In genomic region chr6:125994659-125995488, GRCh38 we compare ENCODE assay signal across 25 cellular contexts. TPM values are rescaled to one million over a fixed set of nuclear protein-coding genes. Genes with fewer than 3 reads are reported as not detected.
DNase-seq lines count a peak whose midpoint lies in the region; ATAC-seq and TF ChIP-seq lines count a peak whose summit lies in the region.
"Had no signal": no experiment of that assay in that cellular context is flagged by ENCODE, and none has a peak within 500 bp of the region (broad histone marks: within the 10 kb centered on the region; RNA-seq: fewer than 3 reads in every experiment).

No MANE protein-coding gene starts in this region.

- H3K27ac Mint-ChIP-seq in GM23338 (no peak overlapping the region), WTC11 (peak overlapping the region; percentile 42; the same call in 1 of the 2 replicates)
- H3K27ac Mint-ChIP-seq: activated CD8-positive, alpha-beta T cell treated with anti-CD3 and anti-CD28 coated beads for 36 hours; activated naive CD4-positive, alpha-beta T cell treated with anti-CD3 and anti-CD28 coated beads, Interleukin-2, amount 50 U/mL, for 72 hours; activated T-helper 2 cell treated with anti-CD3 and anti-CD28 coated beads, Interferon-gamma antibody, Interleukin-2, Interleukin-4, amounts not matched to agents 10 μg/mL and 5 μg/mL and 100 μg/mL, durations not matched to agents 14 hours and 24 hours and 36 hours; progenitor cell of endocrine pancreas had no signal

- H3F3A ChIP-seq in GM23338 (replicated peaks; ENCODE audit: low read depth) (no peaks in the 10 kb centered on the region), PC-3 (ENCODE audit: low read length, unreplicated experiment) (no peaks in the 10 kb centered on the region)

- H3K4me1 Mint-ChIP-seq in GM23338 (peaks cover 8% of the 10 kb centered on the region; the same call in 2 of the 3 replicates), WTC11 (peaks cover 8% of the 10 kb centered on the region)

- H3K27ac ChIP-seq in GM23338 (ENCODE audit: low read depth) = peak overlapping the region; percentile 26; the same call in 1 of the 2 replicates
- H3K27ac ChIP-seq in liver (ENCODE audit: low read depth in 1 of 2, low read length in 2 of 2) = peak overlapping the region in 1 of 2 donors; percentile 52
- H3K27ac ChIP-seq in Peyer's patch = peak overlapping the region in 1 of 4 donors; percentile 13
- no peak overlapping the region for H3K27ac ChIP-seq in PC-3 (ENCODE audit: low read length)
- no peak overlapping the region for H3K27ac ChIP-seq in thyroid gland
- H3K27ac ChIP-seq: 22Rv1, cardiac muscle cell, heart left ventricle had no signal

- TF ChIP-seq RAD21 in liver (IDR thresholded peaks at IDR 0.05) = no peak

- ATAC-seq in GM23338 = no peak
- no peak for ATAC-seq in WTC11
- no peak for ATAC-seq in PC-3
- ATAC-seq: effector memory CD8-positive, alpha-beta T cell had no signal

- no peak for TF ChIP-seq POLR2A in Peyer's patch (IDR thresholded peaks at IDR 0.05)
- no peak for TF ChIP-seq POLR2A in thyroid gland (IDR thresholded peaks at IDR 0.05)

- H3K36me3 Mint-ChIP-seq in GM23338 (ENCODE audit: low read depth) (peaks cover 25% of the 10 kb centered on the region), WTC11 (peaks cover 22% of the 10 kb centered on the region)

- CTCF ChIA-PET in WTC11 (lab: Charles Lee) = interaction anchor here (0.6 to 2.0 kb wide), 7 partner anchors 8 to 176 kb away, joined by 3 to 18 read pairs (median 5); partner anchors contain the start of gene TRMT11
- CTCF ChIA-PET in PC-3 (lab: Charles Lee) = interaction anchor here (0.7 kb wide), 1 partner anchor 1521 kb away, joined by 4 read pairs; no protein-coding TSS in a partner anchor

- H3K4me1 ChIP-seq in GM23338 (ENCODE audit: insufficient read depth) = peaks cover 4% of the 10 kb centered on the region
- H3K4me1 ChIP-seq in liver (ENCODE audit: control insufficient read depth in 4 of 4, insufficient read depth in 4 of 4, low read length in 3 of 4) = peaks cover 3 to 55% (median 45%) of the 10 kb centered on the region in 4 donors
- H3K4me1 ChIP-seq in Peyer's patch = peaks cover 0 to 45% (median 0%) of the 10 kb centered on the region in 4 donors
- peaks cover 6% of the 10 kb centered on the region for H3K4me1 ChIP-seq in PC-3 (ENCODE audit: insufficient read depth, low read length)
- H3K4me1 ChIP-seq in thyroid gland = no peaks in the 10 kb centered on the region

- intact Hi-C loops in PC-3 (cut with micrococcal nuclease) (loop anchor here (5.0 kb wide), 1 partner anchor 37 kb away; no protein-coding TSS in a partner anchor), thyroid gland (cut with DNase I) (no loop called here)

- H3K9me2 ChIP-seq in GM23338 (ENCODE audit: insufficient read depth) (no peaks in the 10 kb centered on the region), PC-3 (replicated peaks; ENCODE audit: low read length) (no peaks in the 10 kb centered on the region)

- TF ChIP-seq CTCF in GM23338 (conservative IDR thresholded peaks at IDR 0.05; ENCODE audit: low read depth in 2 of 2) (no peak), WTC11 (IDR thresholded peaks at IDR 0.05) (no peak), liver (IDR thresholded peaks at IDR 0.05; ENCODE audit: low read depth, low read length, missing input control) (no peak), Peyer's patch (IDR thresholded peaks at IDR 0.05) (no peak), PC-3 (conservative IDR thresholded peaks at IDR 0.05; ENCODE audit: low read depth, low read length) (no peak), thyroid gland (IDR thresholded peaks at IDR 0.05) (no peak)

- H3K4me3 Mint-ChIP-seq in GM23338 (no peak overlapping the region), WTC11 (no peak overlapping the region)
- H3K4me3 Mint-ChIP-seq: activated CD8-positive, alpha-beta T cell treated with anti-CD3 and anti-CD28 coated beads for 36 hours had no signal

- BruUV-seq in PC-3 (replicated peaks; lab: Mats Ljungman, UMichigan) = no TSS peak

- H3K9me3 ChIP-seq in liver (ENCODE audit: control insufficient read depth in 4 of 4, low read length in 3 of 4) (no peaks in the 10 kb centered on the region), Peyer's patch (no peaks in the 10 kb centered on the region), PC-3 (ENCODE audit: low read length) (no peaks in the 10 kb centered on the region), thyroid gland (no peaks in the 10 kb centered on the region)
- H3K9me3 ChIP-seq: heart left ventricle had no signal

- H4K20me1 ChIP-seq in GM23338 (replicated peaks; ENCODE audit: insufficient read depth) = peaks cover 12% of the 10 kb centered on the region
- peaks cover 2% of the 10 kb centered on the region for H4K20me1 ChIP-seq in PC-3 (ENCODE audit: low read length)

- H3K4me2 ChIP-seq in GM23338 (no peak overlapping the region), PC-3 (ENCODE audit: low read length) (no peak overlapping the region)

- H2AFZ ChIP-seq in GM23338 (no peak overlapping the region), PC-3 (ENCODE audit: low read length) (no peak overlapping the region)

- H3K9ac ChIP-seq in liver (ENCODE audit: low read depth in 1 of 2, low read length in 2 of 2) (no peak overlapping the region), PC-3 (ENCODE audit: low read length) (no peak overlapping the region)

- H3K36me3 ChIP-seq in GM23338 (ENCODE audit: insufficient read depth) (0 out of 2 replicates have a peak, but pooled peaks cover 10% of the 10 kb centered on the region), liver (ENCODE audit: control insufficient read depth in 4 of 4, insufficient read depth in 3 of 4, low read depth in 1 of 4, low read length in 3 of 4) (peaks cover 2 to 22% (median 14%) of the 10 kb centered on the region in 4 donors), Peyer's patch (peaks cover 0 to 19% (median 0%) of the 10 kb centered on the region in 3 donors), PC-3 (ENCODE audit: low read depth, low read length) (peaks cover 23% of the 10 kb centered on the region), thyroid gland (peaks cover 0 to under 1% of the 10 kb centered on the region in 2 donors)

- POLR2A ChIA-PET in WTC11 (lab: Charles Lee) = no interaction called here
- POLR2A ChIA-PET in PC-3 (lab: Charles Lee; ENCODE audit: unreplicated experiment) = interaction anchor here (0.6 kb wide), 1 partner anchor 45 kb away, joined by 9 read pairs; no protein-coding TSS in a partner anchor

- 68% methylated on average over 5 of the region's 5 CpGs for WGBS in liver
- 77 to 87% methylated on average over 5 of the region's 5 CpGs for WGBS in thyroid gland, 2 donors

- DNase-seq in DMS53 (lab: John Stamatoyannopoulos, UW) (peak; percentile 7), DMS53 treated with DMSO at 0.1 percent for 48 hours (lab: John Stamatoyannopoulos, UW; ENCODE audit: unreplicated experiment) (no peak), GM23338 (ENCODE audit: low spot score) (no peak), WTC11 (ENCODE audit: low spot score) (no peak), Peyer's patch (no peak), PC-3 (no peak), thyroid gland (no peak)
- DNase-seq: activated CD4-positive, alpha-beta T cell treated with anti-CD3 and anti-CD28 coated beads for 1 hour; activated CD8-positive, alpha-beta T cell treated with anti-CD3 and anti-CD28 coated beads for 36 hours; CD4-positive, alpha-beta memory T cell; cortex of kidney; effector memory CD8-positive, alpha-beta T cell; erythroblast; GDM1; H7; heart left ventricle; NCI-H1048; NCI-H2029 treated with DMSO at 0.1 percent for 48 hours; stimulated activated naive CD4-positive, alpha-beta T cell had no signal

- H3K79me2 ChIP-seq in GM23338 (replicated peaks; ENCODE audit: insufficient read depth) = peaks cover 55% of the 10 kb centered on the region
- peaks cover 45% of the 10 kb centered on the region for H3K79me2 ChIP-seq in PC-3 (ENCODE audit: low read length)

- H3K4me3 ChIP-seq in GM23338 (no peak overlapping the region), liver (ENCODE audit: low read depth in 1 of 3, low read length in 3 of 3) (no peak overlapping the region), Peyer's patch (no peak overlapping the region), PC-3 (ENCODE audit: low read length) (no peak overlapping the region), thyroid gland (replicated peaks in 1 of 3) (no peak overlapping the region)
- H3K4me3 ChIP-seq: cardiac muscle cell, heart left ventricle had no signal

- no peaks in the 10 kb centered on the region for H3K9me3 Mint-ChIP-seq in GM23338
- no peaks in the 10 kb centered on the region for H3K9me3 Mint-ChIP-seq in WTC11
- H3K9me3 Mint-ChIP-seq: activated CD8-positive, alpha-beta T cell treated with anti-CD3 and anti-CD28 coated beads for 36 hours; activated naive CD4-positive, alpha-beta T cell treated with anti-CD3 and anti-CD28 coated beads, Interleukin-2, amount 50 U/mL, for 72 hours; activated T-helper 2 cell treated with anti-CD3 and anti-CD28 coated beads, Interferon-gamma antibody, Interleukin-2, Interleukin-4, amounts not matched to agents 10 μg/mL and 5 μg/mL and 100 μg/mL, durations not matched to agents 14 hours and 24 hours and 36 hours; CD4-positive, alpha-beta memory T cell; effector memory CD8-positive, alpha-beta T cell had no signal

- no peaks in the 10 kb centered on the region for H3K27me3 Mint-ChIP-seq in GM23338 (ENCODE audit: insufficient read depth, low read depth, poor library complexity)
- H3K27me3 Mint-ChIP-seq in WTC11 (ENCODE audit: low read depth) = no peaks in the 10 kb centered on the region
- H3K27me3 Mint-ChIP-seq: activated CD8-positive, alpha-beta T cell treated with anti-CD3 and anti-CD28 coated beads for 36 hours; CD4-positive, alpha-beta memory T cell; effector memory CD8-positive, alpha-beta T cell; progenitor cell of endocrine pancreas had no signal

- H3K27me3 ChIP-seq in GM23338 (ENCODE audit: insufficient read depth) = no peaks in the 10 kb centered on the region
- H3K27me3 ChIP-seq in liver (ENCODE audit: control insufficient read depth in 4 of 4, insufficient read depth in 4 of 4, low read length in 3 of 4) = no peaks in the 10 kb centered on the region
- H3K27me3 ChIP-seq in Peyer's patch = no peaks in the 10 kb centered on the region
- H3K27me3 ChIP-seq in PC-3 (ENCODE audit: low read length) = no peaks in the 10 kb centered on the region
- no peaks in the 10 kb centered on the region for H3K27me3 ChIP-seq in thyroid gland
- H3K27me3 ChIP-seq: cardiac muscle cell, heart left ventricle had no signal

RNA-seq across cellular contexts. Expression of gene TRMT11, which starts 8.5 kb away (rescaled TPM):
- total RNA-seq in GM23338 (2014; rRNA removed; shearing (Covaris generic)) = 44.5 and 49.5 TPM in 2 replicates
- polyA plus RNA-seq in GM23338 (2016; fragmentation: Nextera tagmentation; extraction: Ambion mirVana) (41.9 and 50.9 TPM in 2 replicates), liver (10 to 100 TPM; 10.3 to 24.1 TPM)
- total RNA-seq in WTC11 (2021) (27.5 to 32.7 TPM (median 32.3 TPM) in 3 replicates), liver (10 to 100 TPM in 1 of 2 donors, 1 to 10 TPM in 1; 9.9 to 82.3 TPM), Peyer's patch (10 to 100 TPM; 36.6 to 60.2 (median 51.2) TPM), PC-3 (2014; rRNA removed) (17.9 and 23.5 TPM in 2 replicates), thyroid gland (10 to 100 TPM; 27.6 to 45.3 (median 36.4) TPM)

RNA-seq across cellular contexts. Expression of gene HINT3, which starts 38.3 kb away (rescaled TPM):
- total RNA-seq in GM23338 (2014; rRNA removed; shearing (Covaris generic)) = 8.0 and 10.3 TPM in 2 replicates
- polyA plus RNA-seq in GM23338 (2016; fragmentation: Nextera tagmentation; extraction: Ambion mirVana) (1.8 and 1.9 TPM in 2 replicates), liver (1 to 10 TPM; 5.6 to 9.2 TPM)
- total RNA-seq in WTC11 (2021) (9.4 to 10.2 TPM (median 9.9 TPM) in 3 replicates), liver (10 to 100 TPM; 12.1 to 17.4 TPM), Peyer's patch (10 to 100 TPM in 3 of 4 donors, 1 to 10 TPM in 1; 9.9 to 18.2 (median 11.5) TPM), PC-3 (2014; rRNA removed) (7.8 and 8.0 TPM in 2 replicates), thyroid gland (10 to 100 TPM; 21.5 to 32.5 (median 26.3) TPM)
